Comparison of ENCODE assay signal across 19 cellular contexts in genomic region chr5:61474746-61475145, GRCh38.
DNase-seq lines count a peak whose midpoint lies in the region; ATAC-seq and TF ChIP-seq lines count a peak whose summit lies in the region.
"Had no signal": no experiment of that assay in that cellular context is flagged by ENCODE, and none has a peak within 500 bp of the region (broad histone marks: within the 10 kb centered on the region; RNA-seq: fewer than 3 reads in every experiment).

No MANE protein-coding gene starts in this region.

- DNase-seq in PC-3: no peak
- DNase-seq in mesothelial cell of epicardium (ENCODE audit: low spot score in 2 of 2, unreplicated experiment in 2 of 2): no peak
- no peak for DNase-seq in upper lobe of right lung
- no peak for DNase-seq in activated naive CD4-positive, alpha-beta T cell treated with anti-CD3 and anti-CD28 coated beads, Interleukin-2, amount 50 U/mL, for 72 hours (ENCODE audit: low spot score in 2 of 2)
- DNase-seq in CD4-positive, alpha-beta memory T cell: no peak
- DNase-seq: CD4-positive, CD25-positive, alpha-beta regulatory T cell; CD8-positive, alpha-beta memory T cell; DMS 273 treated with DMSO at 0.1 percent for 48 hours; DMS79; EL; GDM1; HFFc6 had no signal

- CTCF ChIA-PET in PC-3 (lab: Charles Lee): no interaction called here
- CTCF ChIA-PET in CD4-positive, alpha-beta memory T cell (lab: Charles Lee; ENCODE audit: partially characterized antibody): no interaction called here

- ATAC-seq in PC-3: no peak
- peak; percentile 12 for ATAC-seq in upper lobe of right lung
- no peak for ATAC-seq in activated naive CD4-positive, alpha-beta T cell treated with anti-CD3 and anti-CD28 coated beads, Interleukin-2, amount 50 U/mL, for 72 hours
- ATAC-seq in GM21423 (IDR thresholded peaks at IDR 0.05; ENCODE audit: unreplicated experiment): no peak
- ATAC-seq: GM12878, GM23338 had no signal

- H3K79me2 ChIP-seq in PC-3 (ENCODE audit: low read length): peaks cover 21% of the 10 kb centered on the region; the same call in 1 of the 2 replicates

- H3K4me1 ChIP-seq in PC-3 (ENCODE audit: insufficient read depth, low read length) (peaks cover 6% of the 10 kb centered on the region; the same call in 1 of the 2 replicates), upper lobe of right lung (no peaks in the 10 kb centered on the region)
- H3K4me1 ChIP-seq in CD4-positive, alpha-beta memory T cell (ENCODE audit: insufficient read depth, low read length): no peaks in the 10 kb centered on the region
- H3K4me1 ChIP-seq: BLaER1, HAP-1 had no signal

- H3K36me3 ChIP-seq in PC-3 (ENCODE audit: low read depth, low read length) (no peaks in the 10 kb centered on the region; the same call in 1 of the 2 replicates), upper lobe of right lung (no peaks in the 10 kb centered on the region)
- H3K36me3 ChIP-seq in CD4-positive, alpha-beta memory T cell (ENCODE audit: insufficient read depth, low read length): no peaks in the 10 kb centered on the region
- H3K36me3 ChIP-seq: HAP-1 had no signal

- H3K27ac ChIP-seq in PC-3 (ENCODE audit: low read length) (no peak overlapping the region), upper lobe of right lung (no peak overlapping the region)
- H3K27ac ChIP-seq in CD4-positive, alpha-beta memory T cell (ENCODE audit: low read depth, low read length): no peak overlapping the region
- H3K27ac ChIP-seq: BLaER1, C4-2B had no signal

- intact Hi-C loops in PC-3 (cut with micrococcal nuclease): no loop called here
- intact Hi-C loops in upper lobe of right lung (cut with DNase I): no loop called here
- intact Hi-C loops in CD4-positive, alpha-beta memory T cell (cut with micrococcal nuclease): no loop called here

- H3K27me3 ChIP-seq in PC-3 (ENCODE audit: low read length) (no peaks in the 10 kb centered on the region), upper lobe of right lung (no peaks in the 10 kb centered on the region)
- H3K27me3 ChIP-seq in CD4-positive, alpha-beta memory T cell (ENCODE audit: insufficient read depth, low read length): no peaks in the 10 kb centered on the region
- H3K27me3 ChIP-seq: BLaER1 had no signal

- no peak overlapping the region for H3K4me3 ChIP-seq in PC-3 (ENCODE audit: low read length)
- no peak overlapping the region for H3K4me3 ChIP-seq in upper lobe of right lung
- no peak overlapping the region for H3K4me3 ChIP-seq in CD4-positive, alpha-beta memory T cell (ENCODE audit: low read length in 2 of 2)
- H3K4me3 ChIP-seq: BLaER1, GM12878, GM23338, HAP-1 had no signal

- H3K4me2 ChIP-seq in PC-3 (ENCODE audit: low read length): no peak overlapping the region
- H3K4me2 ChIP-seq: BLaER1, GM23338 had no signal

- no peaks in the 10 kb centered on the region for H3F3A ChIP-seq in PC-3 (ENCODE audit: low read length, unreplicated experiment)

- peaks cover 8% of the 10 kb centered on the region for H3K4me1 Mint-ChIP-seq in mesothelial cell of epicardium
- peaks cover 20 to 39% (median 23%) of the 10 kb centered on the region in 4 donors for H3K4me1 Mint-ChIP-seq in CD4-positive, alpha-beta memory T cell

- H3K9ac ChIP-seq in PC-3 (ENCODE audit: low read length): no peak overlapping the region
- H3K9ac ChIP-seq: BLaER1 had no signal

- peaks cover 15% of the 10 kb centered on the region for H3K9me3 Mint-ChIP-seq in mesothelial cell of epicardium
- H3K9me3 Mint-ChIP-seq in activated naive CD4-positive, alpha-beta T cell treated with anti-CD3 and anti-CD28 coated beads, Interleukin-2, amount 50 U/mL, for 72 hours: peaks cover 0 to 5% of the 10 kb centered on the region in 2 donors
- peaks cover 0 to 3% (median 0%) of the 10 kb centered on the region in 8 donors for H3K9me3 Mint-ChIP-seq in CD4-positive, alpha-beta memory T cell
- H3K9me3 Mint-ChIP-seq: CD8-positive, alpha-beta memory T cell; HFFc6 had no signal

- TSS peak; percentile 9 for BruUV-seq in PC-3 (replicated peaks; lab: Mats Ljungman, UMichigan)

- no peaks in the 10 kb centered on the region for H4K20me1 ChIP-seq in PC-3 (ENCODE audit: low read length)

- H3K36me3 Mint-ChIP-seq in mesothelial cell of epicardium: peaks cover 33% of the 10 kb centered on the region
- peaks cover 5 to 17% of the 10 kb centered on the region in 2 donors for H3K36me3 Mint-ChIP-seq in activated naive CD4-positive, alpha-beta T cell treated with anti-CD3 and anti-CD28 coated beads, Interleukin-2, amount 50 U/mL, for 72 hours
- peaks cover 26 to 39% of the 10 kb centered on the region in 2 donors for H3K36me3 Mint-ChIP-seq in CD4-positive, alpha-beta memory T cell

- POLR2A ChIA-PET in PC-3 (lab: Charles Lee; ENCODE audit: unreplicated experiment): no interaction called here
- POLR2A ChIA-PET in CD4-positive, alpha-beta memory T cell (lab: Charles Lee; ENCODE audit: partially characterized antibody): no interaction called here

- H3K4me3 Mint-ChIP-seq in mesothelial cell of epicardium: no peak overlapping the region
- no peak overlapping the region for H3K4me3 Mint-ChIP-seq in CD4-positive, alpha-beta memory T cell
- H3K4me3 Mint-ChIP-seq: B cell; CD4-positive, CD25-positive, alpha-beta regulatory T cell; CD8-positive, alpha-beta memory T cell; GM23338; HFFc6 had no signal

- H3K9me3 ChIP-seq in PC-3 (ENCODE audit: low read length): no peaks in the 10 kb centered on the region
- H3K9me3 ChIP-seq in upper lobe of right lung: no peaks in the 10 kb centered on the region
- no peaks in the 10 kb centered on the region for H3K9me3 ChIP-seq in CD4-positive, alpha-beta memory T cell (ENCODE audit: control insufficient read depth in 1 of 2, low read length in 2 of 2)
- H3K9me3 ChIP-seq: HAP-1 had no signal

- no peak overlapping the region for H2AFZ ChIP-seq in PC-3 (ENCODE audit: low read length)
- H2AFZ ChIP-seq: GM23338 had no signal

- no peaks in the 10 kb centered on the region for H3K27me3 Mint-ChIP-seq in mesothelial cell of epicardium (ENCODE audit: low read depth)
- no peaks in the 10 kb centered on the region for H3K27me3 Mint-ChIP-seq in CD4-positive, alpha-beta memory T cell
- H3K27me3 Mint-ChIP-seq: B cell; CD4-positive, CD25-positive, alpha-beta regulatory T cell; CD8-positive, alpha-beta memory T cell had no signal

- no peak for TF ChIP-seq CTCF in PC-3 (conservative IDR thresholded peaks at IDR 0.05; ENCODE audit: low read depth, low read length)
- TF ChIP-seq CTCF in mesothelial cell of epicardium (IDR thresholded peaks at IDR 0.05; ENCODE audit: unreplicated experiment): no peak
- TF ChIP-seq CTCF in upper lobe of right lung (IDR thresholded peaks at IDR 0.05): no peak

- H3K9me2 ChIP-seq in PC-3 (replicated peaks; ENCODE audit: low read length): no peaks in the 10 kb centered on the region

- peak overlapping the region; percentile 25 for H3K27ac Mint-ChIP-seq in mesothelial cell of epicardium
- H3K27ac Mint-ChIP-seq in activated naive CD4-positive, alpha-beta T cell treated with anti-CD3 and anti-CD28 coated beads, Interleukin-2, amount 50 U/mL, for 72 hours: no peak overlapping the region
- H3K27ac Mint-ChIP-seq in CD4-positive, alpha-beta memory T cell: no peak overlapping the region
- H3K27ac Mint-ChIP-seq: B cell; CD4-positive, CD25-positive, alpha-beta regulatory T cell; GM23338; HFFc6 had no signal
